1 cellular context compared by ENCODE assay signal in genomic region chr2:102064679-102065674, GRCh38.
TF ChIP-seq lines count a peak whose summit lies in the region.

No MANE protein-coding gene starts in this region.

TF ChIP-seq in HepG2, 621 proteins besides CTCF, POLR2A, EP300 and RAD21 (continued from another document and continues in another):
- TF ChIP-seq, protein P1, sequence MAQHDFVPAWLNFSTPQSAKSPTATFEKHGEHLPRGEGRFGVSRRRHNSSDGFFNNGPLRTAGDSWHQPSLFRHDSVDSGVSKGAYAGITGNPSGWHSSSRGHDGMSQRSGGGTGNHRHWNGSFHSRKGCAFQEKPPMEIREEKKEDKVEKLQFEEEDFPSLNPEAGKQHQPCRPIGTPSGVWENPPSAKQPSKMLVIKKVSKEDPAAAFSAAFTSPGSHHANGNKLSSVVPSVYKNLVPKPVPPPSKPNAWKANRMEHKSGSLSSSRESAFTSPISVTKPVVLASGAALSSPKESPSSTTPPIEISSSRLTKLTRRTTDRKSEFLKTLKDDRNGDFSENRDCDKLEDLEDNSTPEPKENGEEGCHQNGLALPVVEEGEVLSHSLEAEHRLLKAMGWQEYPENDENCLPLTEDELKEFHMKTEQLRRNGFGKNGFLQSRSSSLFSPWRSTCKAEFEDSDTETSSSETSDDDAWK (CRISPR knock-in tag; IDR thresholded peaks at IDR 0.05), result no peak
- no peak for TF ChIP-seq ZNF451 (CRISPR knock-in tag; IDR thresholded peaks at IDR 0.05)
- TF ChIP-seq SKIL (CRISPR knock-in tag; IDR thresholded peaks at IDR 0.05; ENCODE audit: borderline replicate concordance), result 0 out of 2 replicates have a peak, but pooled peaks have one; percentile 39
- TF ChIP-seq ATF4 (CRISPR knock-in tag; IDR thresholded peaks at IDR 0.05), result peak in 1 of 2 experiments; percentile 83; a peak in 2 of 4 replicates
- peak; percentile 38 for TF ChIP-seq CREM (IDR thresholded peaks at IDR 0.05)
- no peak for TF ChIP-seq CREM (CRISPR knock-in tag; IDR thresholded peaks at IDR 0.05)
- TF ChIP-seq TOPORS (CRISPR knock-in tag; IDR thresholded peaks at IDR 0.05), result no peak
- TF ChIP-seq ZNF460 (CRISPR knock-in tag; IDR thresholded peaks at IDR 0.05; ENCODE audit: borderline replicate concordance), result no peak
- TF ChIP-seq ZNF788 (CRISPR knock-in tag; IDR thresholded peaks at IDR 0.05; ENCODE audit: borderline replicate concordance), result no peak
- TF ChIP-seq SMAD1 (CRISPR knock-in tag; IDR thresholded peaks at IDR 0.05; ENCODE audit: borderline replicate concordance, low read depth), result no peak
- peak; percentile 19; the same call in 1 of the 2 replicates for TF ChIP-seq STAT6 (CRISPR knock-in tag; IDR thresholded peaks at IDR 0.05; ENCODE audit: borderline replicate concordance)
- TF ChIP-seq ZNF564 (CRISPR knock-in tag; IDR thresholded peaks at IDR 0.05), result no peak
- peak; percentile 76 for TF ChIP-seq ATF1 (CRISPR knock-in tag; IDR thresholded peaks at IDR 0.05)
- peak; percentile 99 for TF ChIP-seq PRDM15 (CRISPR knock-in tag; IDR thresholded peaks at IDR 0.05)
- 0 out of 2 replicates have a peak, but pooled peaks have one; percentile 28 for TF ChIP-seq GLI4 (CRISPR knock-in tag; IDR thresholded peaks at IDR 0.05; ENCODE audit: borderline replicate concordance)
- TF ChIP-seq CEBPG (CRISPR knock-in tag; IDR thresholded peaks at IDR 0.05), result 0 out of 2 replicates have a peak, but pooled peaks have one; percentile 12
- TF ChIP-seq ZC3H13 (CRISPR knock-in tag; IDR thresholded peaks at IDR 0.05), result peak; percentile 55
- TF ChIP-seq, protein P2, sequence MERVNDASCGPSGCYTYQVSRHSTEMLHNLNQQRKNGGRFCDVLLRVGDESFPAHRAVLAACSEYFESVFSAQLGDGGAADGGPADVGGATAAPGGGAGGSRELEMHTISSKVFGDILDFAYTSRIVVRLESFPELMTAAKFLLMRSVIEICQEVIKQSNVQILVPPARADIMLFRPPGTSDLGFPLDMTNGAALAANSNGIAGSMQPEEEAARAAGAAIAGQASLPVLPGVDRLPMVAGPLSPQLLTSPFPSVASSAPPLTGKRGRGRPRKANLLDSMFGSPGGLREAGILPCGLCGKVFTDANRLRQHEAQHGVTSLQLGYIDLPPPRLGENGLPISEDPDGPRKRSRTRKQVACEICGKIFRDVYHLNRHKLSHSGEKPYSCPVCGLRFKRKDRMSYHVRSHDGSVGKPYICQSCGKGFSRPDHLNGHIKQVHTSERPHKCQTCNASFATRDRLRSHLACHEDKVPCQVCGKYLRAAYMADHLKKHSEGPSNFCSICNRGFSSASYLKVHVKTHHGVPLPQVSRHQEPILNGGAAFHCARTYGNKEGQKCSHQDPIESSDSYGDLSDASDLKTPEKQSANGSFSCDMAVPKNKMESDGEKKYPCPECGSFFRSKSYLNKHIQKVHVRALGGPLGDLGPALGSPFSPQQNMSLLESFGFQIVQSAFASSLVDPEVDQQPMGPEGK (CRISPR knock-in tag; IDR thresholded peaks at IDR 0.05), result peak; percentile 28; the same call in 1 of the 2 replicates
- no peak for TF ChIP-seq DR1 (CRISPR knock-in tag; IDR thresholded peaks at IDR 0.05)
- no peak for TF ChIP-seq CREB1 (IDR thresholded peaks at IDR 0.05)
- TF ChIP-seq CREB1 (CRISPR knock-in tag; IDR thresholded peaks at IDR 0.05), result no peak
- TF ChIP-seq, protein P3, sequence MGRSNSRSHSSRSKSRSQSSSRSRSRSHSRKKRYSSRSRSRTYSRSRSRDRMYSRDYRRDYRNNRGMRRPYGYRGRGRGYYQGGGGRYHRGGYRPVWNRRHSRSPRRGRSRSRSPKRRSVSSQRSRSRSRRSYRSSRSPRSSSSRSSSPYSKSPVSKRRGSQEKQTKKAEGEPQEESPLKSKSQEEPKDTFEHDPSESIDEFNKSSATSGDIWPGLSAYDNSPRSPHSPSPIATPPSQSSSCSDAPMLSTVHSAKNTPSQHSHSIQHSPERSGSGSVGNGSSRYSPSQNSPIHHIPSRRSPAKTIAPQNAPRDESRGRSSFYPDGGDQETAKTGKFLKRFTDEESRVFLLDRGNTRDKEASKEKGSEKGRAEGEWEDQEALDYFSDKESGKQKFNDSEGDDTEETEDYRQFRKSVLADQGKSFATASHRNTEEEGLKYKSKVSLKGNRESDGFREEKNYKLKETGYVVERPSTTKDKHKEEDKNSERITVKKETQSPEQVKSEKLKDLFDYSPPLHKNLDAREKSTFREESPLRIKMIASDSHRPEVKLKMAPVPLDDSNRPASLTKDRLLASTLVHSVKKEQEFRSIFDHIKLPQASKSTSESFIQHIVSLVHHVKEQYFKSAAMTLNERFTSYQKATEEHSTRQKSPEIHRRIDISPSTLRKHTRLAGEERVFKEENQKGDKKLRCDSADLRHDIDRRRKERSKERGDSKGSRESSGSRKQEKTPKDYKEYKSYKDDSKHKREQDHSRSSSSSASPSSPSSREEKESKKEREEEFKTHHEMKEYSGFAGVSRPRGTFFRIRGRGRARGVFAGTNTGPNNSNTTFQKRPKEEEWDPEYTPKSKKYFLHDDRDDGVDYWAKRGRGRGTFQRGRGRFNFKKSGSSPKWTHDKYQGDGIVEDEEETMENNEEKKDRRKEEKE (IDR thresholded peaks at IDR 0.05), result no peak
- no peak for TF ChIP-seq THAP9 (CRISPR knock-in tag; IDR thresholded peaks at IDR 0.05; ENCODE audit: borderline replicate concordance)
- TF ChIP-seq ZNF616 (CRISPR knock-in tag; IDR thresholded peaks at IDR 0.05; ENCODE audit: low read depth), result no peak
- TF ChIP-seq SNAI1 (CRISPR knock-in tag; IDR thresholded peaks at IDR 0.05; ENCODE audit: borderline replicate concordance), result no peak
- TF ChIP-seq SRSF9 (IDR thresholded peaks at IDR 0.05; ENCODE audit: borderline replicate concordance, insufficient read depth, low read depth, low read length, poor library complexity, severe bottlenecking), result no peak
- TF ChIP-seq EHMT2 (IDR thresholded peaks at IDR 0.05; ENCODE audit: borderline replicate concordance, low read depth, low read length), result no peak; the same call in 1 of the 2 replicates
- TF ChIP-seq ZNF337 (CRISPR knock-in tag; IDR thresholded peaks at IDR 0.05; ENCODE audit: borderline replicate concordance, low read depth), result peak; percentile 87; the same call in 1 of the 2 replicates
- 0 out of 4 replicates have a peak, but pooled peaks of 1 of the 2 experiments have one; percentile 19 for TF ChIP-seq MAFK (conservative IDR thresholded peaks at IDR 0.05 in 1 of 2, IDR thresholded peaks at IDR 0.05 in 1 of 2; ENCODE audit: low read length in 2 of 2)
- no peak for TF ChIP-seq ZBTB3 (CRISPR knock-in tag; IDR thresholded peaks at IDR 0.05; ENCODE audit: borderline replicate concordance, low read depth)
- peak; percentile 88 for TF ChIP-seq FOXO1 (CRISPR knock-in tag; IDR thresholded peaks at IDR 0.05)
- TF ChIP-seq PAWR (CRISPR knock-in tag; IDR thresholded peaks at IDR 0.05; ENCODE audit: borderline replicate concordance), result no peak
- TF ChIP-seq GFI1 (CRISPR knock-in tag; IDR thresholded peaks at IDR 0.05; ENCODE audit: borderline replicate concordance), result peak; percentile 81
- TF ChIP-seq, protein P4, sequence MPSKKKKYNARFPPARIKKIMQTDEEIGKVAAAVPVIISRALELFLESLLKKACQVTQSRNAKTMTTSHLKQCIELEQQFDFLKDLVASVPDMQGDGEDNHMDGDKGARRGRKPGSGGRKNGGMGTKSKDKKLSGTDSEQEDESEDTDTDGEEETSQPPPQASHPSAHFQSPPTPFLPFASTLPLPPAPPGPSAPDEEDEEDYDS (CRISPR knock-in tag; IDR thresholded peaks at IDR 0.05), result no peak
- 0 out of 2 replicates have a peak, but pooled peaks have one; percentile 43 for TF ChIP-seq ZSCAN21 (CRISPR knock-in tag; IDR thresholded peaks at IDR 0.05; ENCODE audit: borderline replicate concordance)
- peak; percentile 46; the same call in 1 of the 2 replicates for TF ChIP-seq TCF7 (IDR thresholded peaks at IDR 0.05; ENCODE audit: low read depth)
- no peak for TF ChIP-seq ZNF260 (CRISPR knock-in tag; IDR thresholded peaks at IDR 0.05; ENCODE audit: borderline replicate concordance, low read depth)
- TF ChIP-seq ASH2L (IDR thresholded peaks at IDR 0.05; ENCODE audit: insufficient read length, low read depth, low read length), result peak; percentile 6
- TF ChIP-seq ZNF557 (CRISPR knock-in tag; IDR thresholded peaks at IDR 0.05), result no peak
- TF ChIP-seq HNF4G (IDR thresholded peaks at IDR 0.05; ENCODE audit: borderline replicate concordance, low read depth, low read length), result peak; percentile 80
- TF ChIP-seq HNF4G (CRISPR knock-in tag; IDR thresholded peaks at IDR 0.05; ENCODE audit: borderline replicate concordance, low read depth), result peak; percentile 61
- TF ChIP-seq RBFOX2 (IDR thresholded peaks at IDR 0.05; ENCODE audit: low read depth, low read length), result no peak; the same call in 1 of the 2 replicates
- TF ChIP-seq NR2F6 (IDR thresholded peaks at IDR 0.05), result no peak
- TF ChIP-seq NR2F6 (CRISPR knock-in tag; IDR thresholded peaks at IDR 0.05), result peak; percentile 47; the same call in 1 of the 2 replicates
- no peak for TF ChIP-seq MXI1 (IDR thresholded peaks at IDR 0.05; ENCODE audit: borderline replicate concordance, low read depth, low read length)
